ENCODE assay signal across 2 cellular contexts in the genomic region with DNA sequence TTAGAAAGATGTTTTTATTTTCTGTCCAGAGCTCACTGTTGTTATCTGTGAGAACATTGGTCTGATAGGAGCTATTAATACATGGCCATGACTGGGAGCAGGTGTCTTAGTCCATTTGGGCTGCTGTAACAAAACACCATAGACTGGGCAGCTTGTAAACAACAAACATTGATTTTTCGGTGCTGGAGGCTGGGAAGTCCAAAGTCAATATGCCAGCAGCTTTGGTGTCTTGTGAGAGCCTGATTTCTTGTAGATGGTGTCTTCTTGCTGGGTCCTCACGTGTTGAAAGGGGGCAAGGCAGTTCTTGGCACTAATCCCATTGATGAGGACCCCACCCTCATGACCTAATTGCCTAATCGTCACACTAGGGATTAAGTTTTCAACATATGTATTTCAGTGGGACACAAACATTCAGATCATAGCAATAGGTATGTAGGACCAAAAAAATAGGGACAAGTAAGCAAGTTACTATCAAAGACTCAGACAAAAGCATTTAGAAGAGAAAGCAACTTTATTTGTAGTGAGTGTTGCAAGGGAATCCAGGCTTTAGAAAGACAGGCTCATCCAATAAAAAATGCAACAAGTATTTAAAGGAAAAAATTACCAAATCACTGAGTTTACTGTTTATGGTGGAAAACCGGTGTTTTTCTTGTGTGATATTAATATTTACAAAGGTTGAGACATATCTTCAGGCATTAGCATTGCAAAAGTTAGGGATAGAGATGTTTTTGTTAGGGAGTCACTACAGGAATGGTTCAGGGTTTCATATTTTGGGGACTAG.
A peak's percentile ranks its signal among the peaks of the same experiment; 100 is the strongest.
TF ChIP-seq lines count a peak whose summit lies in the region.

No MANE protein-coding gene starts in this region.

TF ChIP-seq in HEK293, 187 proteins besides CTCF, POLR2A, EP300 and RAD21 (continued from another document):
- TF ChIP-seq ZNF335 (tag by site-specific recombination; conservative IDR thresholded peaks at IDR 0.05) (peak; percentile 51; the same call in 1 of the 2 replicates), ZNF423 (tag by site-specific recombination; IDR thresholded peaks at IDR 0.05) (no peak), SCRT2 (tag by site-specific recombination; IDR thresholded peaks at IDR 0.05) (peak; percentile 83), BCL11A (tag by site-specific recombination; IDR thresholded peaks at IDR 0.05; ENCODE audit: low read depth) (no peak), TRIM28 (IDR thresholded peaks at IDR 0.05; ENCODE audit: borderline replicate concordance, low read length) (no peak), ZNF23 (tag by site-specific recombination; IDR thresholded peaks at IDR 0.05; ENCODE audit: borderline replicate concordance) (no peak), ZBTB7A (tag by site-specific recombination; IDR thresholded peaks at IDR 0.05; ENCODE audit: low read depth) (no peak), ZNF549 (tag by site-specific recombination; IDR thresholded peaks at IDR 0.05) (peak; percentile 70)
TF ChIP-seq in HEK293: peak in this region for 3.

TF ChIP-seq in liver, 16 proteins besides CTCF, POLR2A, EP300 and RAD21:
- TF ChIP-seq RXRA (IDR thresholded peaks at IDR 0.05) (no peak), EGR1 (IDR thresholded peaks at IDR 0.05; ENCODE audit: low read depth in 2 of 2) (no peak), FOXA2 (IDR thresholded peaks at IDR 0.05) (peak; percentile 10)
